Comparison of ENCODE assay signal across 1 cellular context in genomic region chr6:85580878-85581267, GRCh38.
TF ChIP-seq lines count a peak whose summit lies in the region.

No MANE protein-coding gene starts in this region.

TF ChIP-seq in GM12878, 131 proteins besides CTCF, POLR2A, EP300 and RAD21:
- TF ChIP-seq E4F1 (IDR thresholded peaks at IDR 0.05; ENCODE audit: borderline replicate concordance, partially characterized antibody) (no peak), EED (IDR thresholded peaks at IDR 0.05; ENCODE audit: low read depth) (peak; percentile 50), RUNX3 (IDR thresholded peaks at IDR 0.05; ENCODE audit: low read length) (peak; percentile 52; the same call in 1 of the 2 replicates)
TF ChIP-seq in GM12878: peak in this region for 2.
